ENCODE assay signal across 19 cellular contexts in genomic region chr9:20563917-20564316, GRCh38. TPM values are rescaled to one million over a fixed set of nuclear protein-coding genes. Genes with fewer than 3 reads are reported as not detected.
DNase-seq lines count a peak whose midpoint lies in the region; ATAC-seq, FAIRE-seq and TF ChIP-seq lines count a peak whose summit lies in the region.
"Had no signal": no experiment of that assay in that cellular context is flagged by ENCODE, and none has a peak within 500 bp of the region (broad histone marks: within the 10 kb centered on the region; RNA-seq: fewer than 3 reads in every experiment).

No MANE protein-coding gene starts in this region.

- no peak for FAIRE-seq in GM12878 (lab: Jason Lieb, UNC)

- H2BK15ac ChIP-seq in H9 (ENCODE audit: low read depth, low read length) = no peak overlapping the region

- no peak overlapping the region for H3K56ac ChIP-seq in H9 (ENCODE audit: insufficient read length, low read depth, low read length)

- intact Hi-C loops in GM12878 (cut with micrococcal nuclease; ENCODE audit: unreplicated experiment) = no loop called here

- H3K36me3 ChIP-seq in GM12878 (ENCODE audit: control insufficient read depth in 2 of 2, insufficient read depth in 2 of 2, low read length in 1 of 2) = no peaks in the 10 kb centered on the region
- H3K36me3 ChIP-seq: SJSA1 had no signal

- H3K4ac ChIP-seq in H9 (ENCODE audit: low read depth, low read length) = no peak overlapping the region

- in situ Hi-C loops in GM12878 (cut with MboI) = no loop called here

- H3K4me1 ChIP-seq in GM12878 (ENCODE audit: control insufficient read depth, insufficient read depth, low read length) = peaks cover 11% of the 10 kb centered on the region
- no peaks in the 10 kb centered on the region; the same call in 1 of the 2 replicates for H3K4me1 ChIP-seq in H9 (ENCODE audit: insufficient read depth, low read length)

- H3K4me3 ChIP-seq in GM12878 = no peak overlapping the region
- H3K4me3 ChIP-seq: GM23338, SJSA1 had no signal

- CTCF ChIA-PET in GM12878 (lab: Yijun Ruan, JAX) = no interaction called here

- no peak overlapping the region for H4K5ac ChIP-seq in H9 (ENCODE audit: insufficient read length, low read depth, low read length)

- no peaks in the 10 kb centered on the region for H3K27me3 ChIP-seq in GM12878 (replicated peaks in 1 of 2; ENCODE audit: control insufficient read depth in 2 of 2, insufficient read depth in 2 of 2, low read length in 1 of 2)
- no peaks in the 10 kb centered on the region for H3K27me3 ChIP-seq in H9 (ENCODE audit: insufficient read depth, low read length)
- H3K27me3 ChIP-seq: SJSA1 had no signal

- no TSS peak for BruUV-seq in GM12878 (replicated peaks; lab: Mats Ljungman, UMichigan)

- no peak overlapping the region for H2BK5ac ChIP-seq in H9 (ENCODE audit: insufficient read length, low read length)

- WGBS in GM12878 (ENCODE audit: insufficient coverage, insufficient replicate concordance, low lambda C conversion rate, missing lambda C conversion rate) = 100% methylated on average over 1 of the region's 1 CpG
- no CpG with 5 or more reads among the region's 1 CpG for WGBS in H9 (ENCODE audit: extremely low coverage, insufficient read length, low lambda C conversion rate)

- no peak for TF ChIP-seq POLR2A in GM12878 (IDR thresholded peaks at IDR 0.05; ENCODE audit: low read depth, low read length)

- H3K79me2 ChIP-seq in GM12878 (ENCODE audit: control insufficient read depth, insufficient read depth, low read length) = peaks cover 65% of the 10 kb centered on the region
- H3K79me2 ChIP-seq in H9 (ENCODE audit: insufficient read depth, low read length) = no peaks in the 10 kb centered on the region; the same call in 1 of the 2 replicates

- SMC1A ChIA-PET in GM12878 (lab: Charles Lee; ENCODE audit: uncharacterized antibody, unreplicated experiment) = interaction anchor here (0.6 to 2.2 kb wide), 2 partner anchors 11 to 18 kb away, joined by 3 to 13 read pairs; no protein-coding TSS in a partner anchor

- H4K20me1 ChIP-seq in GM12878 (ENCODE audit: control insufficient read depth, insufficient read depth) (no peaks in the 10 kb centered on the region), H9 (ENCODE audit: control insufficient read depth, insufficient read depth, insufficient read length) (no peaks in the 10 kb centered on the region)

- no peaks in the 10 kb centered on the region for H3K79me1 ChIP-seq in H9 (ENCODE audit: insufficient read depth, low read depth, low read length, poor library complexity, severe bottlenecking)

- H3K23ac ChIP-seq in H9 (ENCODE audit: insufficient read length, low read depth, low read length) = no peak overlapping the region

- H3K9me3 Mint-ChIP-seq in stimulated activated naive CD8-positive, alpha-beta T cell treated with anti-CD3 and anti-CD28 coated beads, Interleukin-15, Interleukin-2, amounts not matched to agents 100 ng/mL and 50 ng/mL, for 24 hours = no peaks in the 10 kb centered on the region
- H3K9me3 Mint-ChIP-seq in stimulated activated naive CD8-positive, alpha-beta T cell treated with anti-CD3 and anti-CD28 coated beads, Interleukin-15, amount 100 ng/mL, for 72 hours = no peaks in the 10 kb centered on the region
- H3K9me3 Mint-ChIP-seq in H9 = no peaks in the 10 kb centered on the region
- H3K9me3 Mint-ChIP-seq: GM23338 had no signal

- no peak overlapping the region for H3T11ph ChIP-seq in H9 (ENCODE audit: low read length)

- H3K27me3 Mint-ChIP-seq in stimulated activated naive CD8-positive, alpha-beta T cell treated with anti-CD3 and anti-CD28 coated beads, Interleukin-15, Interleukin-2, amounts not matched to agents 100 ng/mL and 50 ng/mL, for 24 hours = no peaks in the 10 kb centered on the region
- no peaks in the 10 kb centered on the region for H3K27me3 Mint-ChIP-seq in stimulated activated naive CD8-positive, alpha-beta T cell treated with anti-CD3 and anti-CD28 coated beads, Interleukin-15, amount 100 ng/mL, for 72 hours
- no peaks in the 10 kb centered on the region for H3K27me3 Mint-ChIP-seq in H9 (ENCODE audit: low read depth)

- POLR2A ChIA-PET in GM12878 (lab: Charles Lee) = interaction anchor here (1.0 kb wide), 1 partner anchor 12 kb away, joined by 3 read pairs; no protein-coding TSS in a partner anchor

- no peak overlapping the region for H3K18ac ChIP-seq in H9 (ENCODE audit: insufficient read length, low read depth, low read length)

- H3K4me1 Mint-ChIP-seq in stimulated activated naive CD8-positive, alpha-beta T cell treated with anti-CD3 and anti-CD28 coated beads, Interleukin-15, Interleukin-2, amounts not matched to agents 100 ng/mL and 50 ng/mL, for 24 hours (ENCODE audit: low read depth) = peaks cover 62% of the 10 kb centered on the region
- peaks cover 91% of the 10 kb centered on the region for H3K4me1 Mint-ChIP-seq in stimulated activated naive CD8-positive, alpha-beta T cell treated with anti-CD3 and anti-CD28 coated beads, Interleukin-15, amount 100 ng/mL, for 72 hours
- peaks cover 6 to 14% of the 10 kb centered on the region in 2 experiments for H3K4me1 Mint-ChIP-seq in H9

- TF ChIP-seq EP300 in GM12878 (IDR thresholded peaks at IDR 0.05; ENCODE audit: borderline replicate concordance in 1 of 2, control insufficient read depth in 1 of 2, low read depth in 2 of 2, low read length in 2 of 2) = no peak

- TF ChIP-seq CTCF in GM12878 (IDR thresholded peaks at IDR 0.05 in 2 of 3, conservative IDR thresholded peaks at IDR 0.05 in 1 of 3; ENCODE audit: control insufficient read depth in 2 of 3, extremely low read depth in 1 of 3, insufficient read depth in 1 of 3, low read depth in 3 of 3, low read length in 3 of 3) = no peak
- TF ChIP-seq CTCF in H9 (conservative IDR thresholded peaks at IDR 0.05) = no peak

- H3K9ac ChIP-seq in GM12878 (ENCODE audit: control insufficient read depth, insufficient read depth, low read length) (no peak overlapping the region), H9 (ENCODE audit: extremely low read depth, insufficient read length, low read length) (no peak overlapping the region)

- no peak overlapping the region for H3K4me2 ChIP-seq in GM12878 (ENCODE audit: control insufficient read depth, insufficient read depth)
- H3K4me2 ChIP-seq in H9 (ENCODE audit: insufficient read depth, insufficient read length, low read length) = no peak overlapping the region
- H3K4me2 ChIP-seq: GM23338 had no signal

- H3K36me3 Mint-ChIP-seq in stimulated activated naive CD8-positive, alpha-beta T cell treated with anti-CD3 and anti-CD28 coated beads, Interleukin-15, Interleukin-2, amounts not matched to agents 100 ng/mL and 50 ng/mL, for 24 hours (ENCODE audit: low read depth) = peaks cover 5% of the 10 kb centered on the region
- H3K36me3 Mint-ChIP-seq in H9 (ENCODE audit: insufficient read depth in 1 of 3, low read depth in 3 of 3) = no peaks in the 10 kb centered on the region

- H2BK12ac ChIP-seq in H9 (ENCODE audit: insufficient read length, low read depth, low read length) = no peak overlapping the region

- H2AFZ ChIP-seq in GM12878 (ENCODE audit: control insufficient read depth, low read depth, low read length) (no peak overlapping the region), H9 (ENCODE audit: low read length) (no peak overlapping the region)
- H2AFZ ChIP-seq: GM23338 had no signal

- H2BK120ac ChIP-seq in H9 (ENCODE audit: low read depth, low read length, poor library complexity, severe bottlenecking) = no peak overlapping the region

- H3K27ac Mint-ChIP-seq in stimulated activated naive CD8-positive, alpha-beta T cell treated with anti-CD3 and anti-CD28 coated beads, Interleukin-15, Interleukin-2, amounts not matched to agents 100 ng/mL and 50 ng/mL, for 24 hours = peak overlapping the region; percentile 11
- no peak overlapping the region for H3K27ac Mint-ChIP-seq in stimulated activated naive CD8-positive, alpha-beta T cell treated with anti-CD3 and anti-CD28 coated beads, Interleukin-15, amount 100 ng/mL, for 72 hours
- no peak overlapping the region for H3K27ac Mint-ChIP-seq in H9
- H3K27ac Mint-ChIP-seq: GM23338 had no signal

- ATAC-seq in stimulated activated naive CD8-positive, alpha-beta T cell treated with anti-CD3 and anti-CD28 coated beads, Interleukin-15, amount 100 ng/mL, for 72 hours = no peak
- ATAC-seq in GM12878 = 0 out of 3 replicates have a peak, but pooled peaks have one; percentile 10
- ATAC-seq: GM23338 had no signal

- no peak for TF ChIP-seq RAD21 in GM12878 (IDR thresholded peaks at IDR 0.05; ENCODE audit: insufficient read depth, low read depth, low read length)

- no peak overlapping the region for H4K91ac ChIP-seq in H9 (ENCODE audit: insufficient read length, low read depth, low read length)

- no peak overlapping the region for H3K14ac ChIP-seq in H9 (ENCODE audit: insufficient read depth, low read length)

- H3K9me3 ChIP-seq in GM12878 (replicated peaks; ENCODE audit: control insufficient read depth, insufficient read depth, low read length) (no peaks in the 10 kb centered on the region), H9 (ENCODE audit: control insufficient read depth, low read depth, low read length) (no peaks in the 10 kb centered on the region)
- H3K9me3 ChIP-seq: SJSA1 had no signal

- H2AK5ac ChIP-seq in H9 (ENCODE audit: insufficient read length, low read length) = no peak overlapping the region

- H3K23me2 ChIP-seq in H9 (ENCODE audit: insufficient read length, low read depth, low read length, poor library complexity, severe bottlenecking) = no peaks in the 10 kb centered on the region

- no peak for DNase-seq in stimulated activated naive CD8-positive, alpha-beta T cell treated with anti-CD3 and anti-CD28 coated beads, Interleukin-15, amount 100 ng/mL, for 72 hours
- DNase-seq in NCI-H69 (lab: John Stamatoyannopoulos, UW) (peak; percentile 67), GM12878 (ENCODE audit: low read depth, low spot score) (no peak), mesenteric fat pad (ENCODE audit: low spot score) (no peak), H9 (no peak)
- no peak for DNase-seq in activated CD4-positive, alpha-beta T cell treated with anti-CD3 and anti-CD28 coated beads for 1 hour
- DNase-seq in central memory CD4-positive, alpha-beta T cell = no peak
- DNase-seq: ACHN, AML-193, COR-L47, DMS53, KBM-7, NCI-H1048, NCI-H1436 treated with DMSO at 0.1 percent for 48 hours, NCI-H2227 treated with DMSO at 0.1 percent for 48 hours, NCI-H774 had no signal

- no peak overlapping the region for H2BK20ac ChIP-seq in H9 (ENCODE audit: low read depth, low read length, poor library complexity, severe bottlenecking)

- no peak overlapping the region for H4K8ac ChIP-seq in H9 (replicated peaks; ENCODE audit: insufficient read length, low read depth, low read length)

- H3K4me3 Mint-ChIP-seq in stimulated activated naive CD8-positive, alpha-beta T cell treated with anti-CD3 and anti-CD28 coated beads, Interleukin-15, Interleukin-2, amounts not matched to agents 100 ng/mL and 50 ng/mL, for 24 hours = no peak overlapping the region
- H3K4me3 Mint-ChIP-seq in stimulated activated naive CD8-positive, alpha-beta T cell treated with anti-CD3 and anti-CD28 coated beads, Interleukin-15, amount 100 ng/mL, for 72 hours = no peak overlapping the region
- no peak overlapping the region for H3K4me3 Mint-ChIP-seq in H9
- H3K4me3 Mint-ChIP-seq: GM23338 had no signal

- RAD21 ChIA-PET in GM12878 (lab: Charles Lee; ENCODE audit: unreplicated experiment) = no interaction called here

- H3K27ac ChIP-seq in GM12878 (ENCODE audit: control insufficient read depth, insufficient read depth) = no peak overlapping the region
- H3K27ac ChIP-seq in H9 (ENCODE audit: insufficient read length, low read depth, low read length) = no peak overlapping the region
- H3K27ac ChIP-seq: SJSA1 had no signal

RNA-seq across cellular contexts. Expression of gene MLLT3, which starts 58.4 kb away (rescaled TPM):
- total RNA-seq in GM12878 (2013; cell fraction: nucleolus; rRNA removed) = 73.4 and 76.3 TPM in 2 replicates
- 29.4 and 38.2 TPM in 2 replicates for total RNA-seq in GM12878 (2014; rRNA removed)
- 46.7 and 47.4 TPM in 2 replicates for total RNA-seq in GM12878 (2014; rRNA removed; fragmentation: Illumina TruSeq; extraction: Trizol)
- 38.4 and 40.7 TPM in 2 replicates for total RNA-seq in GM12878 (2021)
- polyA plus RNA-seq in GM12878 (2011; ENCODE audit: low read depth) = 36.8 TPM
- polyA plus RNA-seq in GM12878 (2011; rRNA removed) = 72.3 and 124 TPM in 2 replicates
- polyA plus RNA-seq in GM12878 (2011; cell fraction: cytosol; rRNA removed) = 29.1 and 32.0 TPM in 2 replicates
- polyA plus RNA-seq in GM12878 (2011; cell fraction: nucleus; rRNA removed) = 19.6 and 29.5 TPM in 2 replicates
- 34.3 and 48.6 TPM in 2 replicates for polyA plus RNA-seq in GM12878 (2012)
- polyA plus RNA-seq in GM12878 (2014; fragmentation: Illumina TruSeq; extraction: Trizol) = 36.7 and 57.0 TPM in 2 replicates
- 10 to 100 TPM; 32.9 to 37.9 TPM for polyA plus RNA-seq in GM12878 (2014; fragmentation: Nextera tagmentation; extraction: Ambion mirVana)
- 26.4 and 34.5 TPM in 2 replicates for polyA plus RNA-seq in GM12878 (2014; rRNA removed)
- 10 to 100 TPM; 17.7 to 20.3 TPM for polyA plus RNA-seq in GM12878 (2016; fragmentation: Nextera tagmentation; extraction: Ambion mirVana)
- polyA minus RNA-seq in GM12878 (2011; rRNA and poly(A)+ RNA removed) = 53.1 and 108 TPM in 2 replicates
- polyA minus RNA-seq in GM12878 (2011; cell fraction: cytosol; rRNA and poly(A)+ RNA removed) = 22.1 and 24.3 TPM in 2 replicates
- polyA minus RNA-seq in GM12878 (2011; cell fraction: nucleus; rRNA and poly(A)+ RNA removed) = 33.1 and 36.6 TPM in 2 replicates
- 9.9 TPM for total RNA-seq in mesenteric fat pad
- total RNA-seq in H9 (2021) = 3.7 and 3.9 TPM in 2 replicates
